Comparison of ENCODE assay signal across 8 cellular contexts in genomic region chr20:44208770-44209169, GRCh38. TPM values are rescaled to one million over a fixed set of nuclear protein-coding genes. Genes with fewer than 3 reads are reported as not detected.
DNase-seq lines count a peak whose midpoint lies in the region; ATAC-seq and TF ChIP-seq lines count a peak whose summit lies in the region.

No MANE protein-coding gene starts in this region.

- H3K27me3 Mint-ChIP-seq in Calu3 (ENCODE audit: unreplicated experiment), result no peaks in the 10 kb centered on the region

- H3K4me2 ChIP-seq in osteoblast (ENCODE audit: insufficient read depth, low read length), result peak overlapping the region; percentile 100

- peaks cover 13% of the 10 kb centered on the region for H3K36me3 ChIP-seq in ectodermal cell (ENCODE audit: control insufficient read depth, insufficient read depth, low read length)
- peaks cover 8% of the 10 kb centered on the region for H3K36me3 ChIP-seq in osteoblast (ENCODE audit: insufficient read depth, low read length)

- H3K36me3 Mint-ChIP-seq in Calu3 (ENCODE audit: insufficient read depth, unreplicated experiment), result peaks cover 59% of the 10 kb centered on the region

- H3K4me1 ChIP-seq in ectodermal cell (ENCODE audit: control insufficient read depth, insufficient read depth, low read length), result peaks cover 4% of the 10 kb centered on the region
- H3K4me1 ChIP-seq in osteoblast (ENCODE audit: insufficient read depth, low read length), result peaks cover 41% of the 10 kb centered on the region

- TF ChIP-seq CTCF in Calu3 (IDR thresholded peaks at IDR 0.05; ENCODE audit: unreplicated experiment) (no peak), osteoblast (IDR thresholded peaks at IDR 0.05; ENCODE audit: extremely low read depth, low read depth, low read length) (no peak)

- H3K4me1 Mint-ChIP-seq in Calu3 (ENCODE audit: low read depth, unreplicated experiment), result peaks cover 46% of the 10 kb centered on the region

- H3K9me3 ChIP-seq in ectodermal cell (ENCODE audit: control insufficient read depth, low read length) (no peaks in the 10 kb centered on the region), osteoblast (ENCODE audit: low read depth, low read length) (no peaks in the 10 kb centered on the region)

- H3K27ac ChIP-seq in ectodermal cell (ENCODE audit: insufficient read depth, low read depth, low read length, poor library complexity, severe bottlenecking) (no peak overlapping the region), osteoblast (ENCODE audit: low read depth, low read length) (peak overlapping the region; percentile 93)

- no peak overlapping the region for H2AFZ ChIP-seq in osteoblast (ENCODE audit: low read length)

- H3K27ac Mint-ChIP-seq in Calu3 (ENCODE audit: unreplicated experiment), result peak overlapping the region; percentile 94

- peak overlapping the region; percentile 60 for H3K4me3 ChIP-seq in ectodermal cell (ENCODE audit: insufficient read depth, low read depth, low read length)
- peak overlapping the region; percentile 95 for H3K4me3 ChIP-seq in osteoblast (ENCODE audit: insufficient read depth, low read length)

- peak overlapping the region; percentile 90 for H3K4me3 Mint-ChIP-seq in Calu3 (ENCODE audit: low read depth, unreplicated experiment)

- BruUV-seq in Calu3 (replicated peaks; lab: Mats Ljungman, UMichigan), result no TSS peak

- H3K79me2 ChIP-seq in osteoblast (ENCODE audit: insufficient read depth, low read length), result peaks cover 56% of the 10 kb centered on the region

- H3K9me3 Mint-ChIP-seq in Calu3 (ENCODE audit: low read depth, unreplicated experiment), result no peaks in the 10 kb centered on the region

- 73 to 75% methylated on average over 7 of the region's 7 CpGs for WGBS in ectodermal cell, 2 experiments

- peaks cover 25% of the 10 kb centered on the region for H4K20me1 ChIP-seq in osteoblast (ENCODE audit: insufficient read depth, low read length)

- intact Hi-C loops in Calu3 (cut with micrococcal nuclease; ENCODE audit: unreplicated experiment), result no loop called here

- DNase-seq in Calu3, result no peak
- DNase-seq in NAMALWA (ENCODE audit: low spot score), result peak; percentile 34
- DNase-seq in osteoblast (ENCODE audit: insufficient read length, low spot score, missing footprints), result no peak
- DNase-seq in GM03348 (ENCODE audit: low spot score), result no peak
- DNase-seq in NCI-H82 (lab: John Stamatoyannopoulos, UW), result no peak

- CTCF ChIA-PET in Calu3 (lab: Charles Lee), result interaction anchor here (0.8 to 1.6 kb wide), 3 partner anchors 9 to 92 kb away, joined by 5 to 7 read pairs (median 5); no protein-coding TSS in a partner anchor

- ATAC-seq in HG02885 (IDR thresholded peaks at IDR 0.05; ENCODE audit: poor library complexity, unreplicated experiment) (no peak), HG03439 (IDR thresholded peaks at IDR 0.05; ENCODE audit: unreplicated experiment) (no peak)

- H3K27me3 ChIP-seq in ectodermal cell (ENCODE audit: control insufficient read depth, insufficient read depth, low read length, poor library complexity, severe bottlenecking) (no peaks in the 10 kb centered on the region), osteoblast (ENCODE audit: insufficient read depth, low read length) (no peaks in the 10 kb centered on the region)

RNA-seq across cellular contexts. Expression of gene OSER1, which starts 1.8 kb away (rescaled TPM):
- total RNA-seq in Calu3 (2022) (52.2 and 56.7 TPM in 2 replicates), osteoblast (46.7 and 47.4 TPM in 2 replicates)
- 36.2 TPM for polyA plus RNA-seq in ectodermal cell (2013, experiment 1 of 4)
- polyA plus RNA-seq in ectodermal cell (2013, experiment 2 of 4), result 35.8 TPM
- polyA plus RNA-seq in ectodermal cell (2013, experiment 3 of 4), result 35.3 TPM
- 36.1 TPM for polyA plus RNA-seq in ectodermal cell (2013, experiment 4 of 4)

RNA-seq across cellular contexts. Expression of gene JPH2, which starts 21.8 kb away (rescaled TPM):
- 0.50 and 0.59 TPM in 2 replicates for total RNA-seq in Calu3 (2022)
- 0.87 TPM for polyA plus RNA-seq in ectodermal cell (2013, experiment 1 of 4)
- polyA plus RNA-seq in ectodermal cell (2013, experiment 2 of 4), result 1.2 TPM
- polyA plus RNA-seq in ectodermal cell (2013, experiment 3 of 4), result 1.2 TPM
- 1.1 TPM for polyA plus RNA-seq in ectodermal cell (2013, experiment 4 of 4)
- 1.2 and 2.2 TPM in 2 replicates for total RNA-seq in osteoblast

RNA-seq across cellular contexts. Expression of gene GDAP1L1, which starts 38.3 kb away (rescaled TPM):
- total RNA-seq in Calu3 (2022) (not detected in 2 replicates), osteoblast (0.72 TPM in 1 of 2 replicates, not detected in the other)
- 2.0 TPM for polyA plus RNA-seq in ectodermal cell (2013, experiment 1 of 4)
- 2.6 TPM for polyA plus RNA-seq in ectodermal cell (2013, experiment 2 of 4)
- polyA plus RNA-seq in ectodermal cell (2013, experiment 3 of 4), result 2.6 TPM
- 4.6 TPM for polyA plus RNA-seq in ectodermal cell (2013, experiment 4 of 4)
